In the genomic region with DNA sequence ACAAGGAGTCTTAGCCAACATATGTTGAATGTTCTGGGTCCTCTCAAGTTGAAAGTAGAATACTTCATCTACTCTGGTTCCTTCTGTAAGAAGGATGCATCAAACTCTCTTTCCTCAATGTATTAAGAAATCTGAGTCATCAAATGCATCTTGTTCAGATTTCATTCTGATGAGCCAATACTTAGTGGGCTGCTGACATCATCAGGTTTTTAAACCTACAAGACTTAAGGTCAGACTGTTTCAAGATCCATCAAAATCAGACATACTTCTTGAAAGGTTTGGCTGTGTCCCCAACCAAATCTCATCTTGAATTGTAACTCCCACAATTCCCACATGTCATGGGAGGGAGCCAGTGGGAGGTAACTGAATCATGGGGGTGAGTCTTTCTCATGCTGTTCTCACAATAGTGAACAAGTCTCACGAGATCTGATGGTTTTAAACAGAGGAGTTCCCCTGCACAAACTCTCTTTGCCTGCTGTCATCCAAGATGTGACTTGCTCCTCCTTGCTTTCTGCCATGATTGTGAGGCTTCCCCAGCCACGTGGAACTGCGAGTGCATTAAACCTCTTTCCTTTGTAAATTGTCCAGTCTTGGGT, we compare ENCODE assay signal across 13 cellular contexts.
DNase-seq lines count a peak whose midpoint lies in the region; ATAC-seq lines count a peak whose summit lies in the region.
"Had no signal": no experiment of that assay in that cellular context is flagged by ENCODE, and none has a peak within 500 bp of the region (broad histone marks: within the 10 kb centered on the region; RNA-seq: fewer than 3 reads in every experiment).

No MANE protein-coding gene starts in this region.

- H3K4me1 Mint-ChIP-seq in activated CD4-positive, alpha-beta memory T cell treated with anti-CD3 and anti-CD28 coated beads, Interleukin-2, amount 10 ng/mL, durations not matched to agents 7 days and 5 days = peaks cover 16% of the 10 kb centered on the region

- H3K9me3 Mint-ChIP-seq in activated CD4-positive, alpha-beta memory T cell treated with anti-CD3 and anti-CD28 coated beads, Interleukin-2, amount 10 ng/mL, durations not matched to agents 7 days and 5 days = no peaks in the 10 kb centered on the region
- H3K9me3 Mint-ChIP-seq: T-helper 1 cell treated with Interleukin-12 subunit alpha and Interleukin-12 subunit beta and Interleukin-4 antibody, amounts not matched to agents 30 μg/mL and 1 μg/mL, for 36 hours had no signal

- no peak overlapping the region for H3K4me3 Mint-ChIP-seq in activated CD4-positive, alpha-beta memory T cell treated with anti-CD3 and anti-CD28 coated beads, Interleukin-2, amount 10 ng/mL, durations not matched to agents 7 days and 5 days
- H3K4me3 Mint-ChIP-seq: T-helper 1 cell treated with Interleukin-12 subunit alpha and Interleukin-12 subunit beta and Interleukin-4 antibody, amounts not matched to agents 30 μg/mL and 1 μg/mL, for 36 hours had no signal

- peak overlapping the region; percentile 23 for H3K27ac Mint-ChIP-seq in activated CD4-positive, alpha-beta memory T cell treated with anti-CD3 and anti-CD28 coated beads, Interleukin-2, amount 10 ng/mL, durations not matched to agents 7 days and 5 days
- H3K27ac Mint-ChIP-seq: T-helper 1 cell treated with Interleukin-12 subunit alpha and Interleukin-12 subunit beta and Interleukin-4 antibody, amounts not matched to agents 30 μg/mL and 1 μg/mL, for 36 hours had no signal

- DNase-seq in AG08395 (ENCODE audit: low spot score) (peak; percentile 48), GM04504 (ENCODE audit: low read depth) (peak; percentile 33), fibroblast of the conjunctiva (ENCODE audit: low read depth) (peak; percentile 37), activated gamma-delta T cell (lab: John Stamatoyannopoulos, UW) (no peak), DMS153 treated with DMSO at 0.1 percent for 48 hours (lab: John Stamatoyannopoulos, UW; ENCODE audit: unreplicated experiment) (no peak)
- DNase-seq in activated CD4-positive, alpha-beta memory T cell treated with anti-CD3 and anti-CD28 coated beads, Interleukin-2, amount 10 ng/mL, durations not matched to agents 7 days and 5 days = no peak
- no peak for DNase-seq in stimulated activated naive CD4-positive, alpha-beta T cell treated with Interleukin-2 at 50 U/mL for 16 hours (lab: John Stamatoyannopoulos, UW)
- DNase-seq: DMS53, Karpas-422, NCI-H524 treated with DMSO at 0.1 percent for 48 hours, nucleus accumbens had no signal

- POLR2A ChIA-PET in activated CD4-positive, alpha-beta memory T cell treated with anti-CD3 and anti-CD28 coated beads, Interleukin-2, amount 10 ng/mL, durations not matched to agents 7 days and 5 days (lab: Charles Lee) = no interaction called here

- ATAC-seq in GM18907 (IDR thresholded peaks at IDR 0.05; ENCODE audit: unreplicated experiment) = no peak

- H3K36me3 Mint-ChIP-seq in activated CD4-positive, alpha-beta memory T cell treated with anti-CD3 and anti-CD28 coated beads, Interleukin-2, amount 10 ng/mL, durations not matched to agents 7 days and 5 days (ENCODE audit: low read depth) = peaks cover 61% of the 10 kb centered on the region

- no peaks in the 10 kb centered on the region for H3K27me3 Mint-ChIP-seq in activated CD4-positive, alpha-beta memory T cell treated with anti-CD3 and anti-CD28 coated beads, Interleukin-2, amount 10 ng/mL, durations not matched to agents 7 days and 5 days

- CTCF ChIA-PET in activated CD4-positive, alpha-beta memory T cell treated with anti-CD3 and anti-CD28 coated beads, Interleukin-2, amount 10 ng/mL, durations not matched to agents 7 days and 5 days (lab: Charles Lee) = no interaction called here

Comparison
In these comparisons a context has a peak if more than half of its experiments do, and no peak if none do; other contexts are left out.
1. DNase-seq: peak in AG08395 (single experiment), GM04504 (single experiment) and fibroblast of the conjunctiva (single experiment); none in activated CD4-positive, alpha-beta memory T cell treated with anti-CD3 and anti-CD28 coated beads, Interleukin-2, amount 10 ng/mL, durations not matched to agents 7 days and 5 days (single experiment), activated gamma-delta T cell (single experiment), stimulated activated naive CD4-positive, alpha-beta T cell treated with Interleukin-2 at 50 U/mL for 16 hours (single experiment) and DMS153 treated with DMSO at 0.1 percent for 48 hours (single experiment).